ENCODE assay signal across 1 cellular context in the genomic region with DNA sequence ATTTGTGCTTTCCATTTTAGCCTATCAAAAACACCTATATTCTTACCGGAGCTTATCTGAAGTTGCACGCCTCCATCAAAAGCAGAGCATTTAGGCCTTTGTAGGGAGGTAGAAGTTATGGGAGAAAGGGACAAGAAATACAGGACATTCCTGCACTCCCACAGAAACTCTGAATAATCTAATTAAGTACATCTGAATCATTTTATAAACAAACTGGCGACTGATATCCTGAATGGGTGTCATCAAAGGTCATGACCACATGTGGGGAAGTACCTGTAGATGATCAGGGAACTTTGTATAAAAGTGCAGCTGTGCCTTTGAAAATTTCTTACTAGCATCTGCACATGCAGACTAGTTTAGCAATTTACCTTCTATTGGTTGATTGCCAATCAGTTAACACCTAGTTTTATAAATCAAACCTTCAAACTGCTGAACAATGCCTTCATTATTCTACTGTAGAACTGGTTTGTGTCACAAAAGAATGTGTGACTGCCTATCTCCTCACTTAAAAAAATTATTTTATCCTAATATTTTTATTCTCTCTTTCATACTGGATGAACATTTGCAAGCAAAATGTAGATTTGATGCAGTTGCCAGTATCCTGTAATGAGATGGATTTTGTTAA.
A peak's percentile ranks its signal among the peaks of the same experiment; 100 is the strongest.
TF ChIP-seq lines count a peak whose summit lies in the region.

No MANE protein-coding gene starts in this region.

TF ChIP-seq in HCT116, 20 proteins besides CTCF, POLR2A, EP300 and RAD21 (continued from another document):
- TF ChIP-seq REST (IDR thresholded peaks at IDR 0.05; ENCODE audit: low read depth) (no peak), ZNF274 (IDR thresholded peaks at IDR 0.05; ENCODE audit: low read depth, low read length) (no peak), ELF1 (IDR thresholded peaks at IDR 0.05; ENCODE audit: borderline replicate concordance, low read depth) (peak; percentile 12; the same call in 1 of the 2 replicates), SP1 (IDR thresholded peaks at IDR 0.05; ENCODE audit: low read depth) (peak; percentile 70), CEBPB (IDR thresholded peaks at IDR 0.05; ENCODE audit: low read depth) (peak; percentile 67), JUND (IDR thresholded peaks at IDR 0.05) (peak; percentile 77), EZH2phosphoT487 (IDR thresholded peaks at IDR 0.05; ENCODE audit: borderline replicate concordance) (no peak), SIN3A (IDR thresholded peaks at IDR 0.05; ENCODE audit: low read depth) (peak; percentile 58), ZFX (IDR thresholded peaks at IDR 0.05) (no peak)
- TF ChIP-seq, protein P1, sequence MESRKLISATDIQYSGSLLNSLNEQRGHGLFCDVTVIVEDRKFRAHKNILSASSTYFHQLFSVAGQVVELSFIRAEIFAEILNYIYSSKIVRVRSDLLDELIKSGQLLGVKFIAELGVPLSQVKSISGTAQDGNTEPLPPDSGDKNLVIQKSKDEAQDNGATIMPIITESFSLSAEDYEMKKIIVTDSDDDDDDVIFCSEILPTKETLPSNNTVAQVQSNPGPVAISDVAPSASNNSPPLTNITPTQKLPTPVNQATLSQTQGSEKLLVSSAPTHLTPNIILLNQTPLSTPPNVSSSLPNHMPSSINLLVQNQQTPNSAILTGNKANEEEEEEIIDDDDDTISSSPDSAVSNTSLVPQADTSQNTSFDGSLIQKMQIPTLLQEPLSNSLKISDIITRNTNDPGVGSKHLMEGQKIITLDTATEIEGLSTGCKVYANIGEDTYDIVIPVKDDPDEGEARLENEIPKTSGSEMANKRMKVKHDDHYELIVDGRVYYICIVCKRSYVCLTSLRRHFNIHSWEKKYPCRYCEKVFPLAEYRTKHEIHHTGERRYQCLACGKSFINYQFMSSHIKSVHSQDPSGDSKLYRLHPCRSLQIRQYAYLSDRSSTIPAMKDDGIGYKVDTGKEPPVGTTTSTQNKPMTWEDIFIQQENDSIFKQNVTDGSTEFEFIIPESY (IDR thresholded peaks at IDR 0.05; ENCODE audit: extremely low read depth, insufficient replicate concordance, low read length) = peak; percentile 15
